ENCODE assay signal across 19 cellular contexts in genomic region chr18:295756-296155, GRCh38.
"Had no signal": no experiment of that assay in that cellular context is flagged by ENCODE, and none has a peak within 500 bp of the region (broad histone marks: within the 10 kb centered on the region; RNA-seq: fewer than 3 reads in every experiment).

No MANE protein-coding gene starts in this region.

- H3K36me3 ChIP-seq: breast epithelium, heart left ventricle, lower lobe of right lung, neutrophil had no signal

- H3K27me3 ChIP-seq: breast epithelium, dorsolateral prefrontal cortex, heart left ventricle, neutrophil, testis had no signal

- H3K4me3 ChIP-seq: breast epithelium, dorsolateral prefrontal cortex, heart left ventricle, lower lobe of right lung, testis had no signal

- FAIRE-seq: frontal cortex had no signal

- H3K9me3 ChIP-seq: breast epithelium, lower lobe of right lung, neutrophil, testis had no signal

- DNase-seq: activated CD4-positive, alpha-beta T cell treated with anti-CD3 and anti-CD28 coated beads for 4 hours; activated CD8-positive, alpha-beta memory T cell treated with anti-CD3 and anti-CD28 coated beads, Interleukin-2, amount 50 U/mL, for 48 hours; activated CD8-positive, alpha-beta T cell treated with anti-CD3 and anti-CD28 coated beads for 36 hours; activated gamma-delta T cell treated with Interleukin-2 at 50 U/mL for 16 hours; activated naive CD8-positive, alpha-beta T cell treated with anti-CD3 and anti-CD28 coated beads for 36 hours; activated T-cell treated with anti-CD3 and anti-CD28 coated beads, Interleukin-2, amount 50 U/mL, for 72 hours; cerebellar nuclear complex; dorsolateral prefrontal cortex; heart left ventricle; left colon; lower lobe of right lung; naive thymus-derived CD8-positive, alpha-beta T cell; stimulated activated CD4-positive, alpha-beta T cell treated with anti-CD3 and anti-CD28 coated beads, Interleukin-1b, Interleukin-23, amount 100 ng/mL, for 48 hours; stimulated activated naive CD8-positive, alpha-beta T cell treated with anti-CD3 and anti-CD28 coated beads, Interleukin-15, amount 100 ng/mL, for 72 hours; T-helper 2 cell; testis had no signal
